19 cellular contexts compared by ENCODE assay signal in the genomic region with DNA sequence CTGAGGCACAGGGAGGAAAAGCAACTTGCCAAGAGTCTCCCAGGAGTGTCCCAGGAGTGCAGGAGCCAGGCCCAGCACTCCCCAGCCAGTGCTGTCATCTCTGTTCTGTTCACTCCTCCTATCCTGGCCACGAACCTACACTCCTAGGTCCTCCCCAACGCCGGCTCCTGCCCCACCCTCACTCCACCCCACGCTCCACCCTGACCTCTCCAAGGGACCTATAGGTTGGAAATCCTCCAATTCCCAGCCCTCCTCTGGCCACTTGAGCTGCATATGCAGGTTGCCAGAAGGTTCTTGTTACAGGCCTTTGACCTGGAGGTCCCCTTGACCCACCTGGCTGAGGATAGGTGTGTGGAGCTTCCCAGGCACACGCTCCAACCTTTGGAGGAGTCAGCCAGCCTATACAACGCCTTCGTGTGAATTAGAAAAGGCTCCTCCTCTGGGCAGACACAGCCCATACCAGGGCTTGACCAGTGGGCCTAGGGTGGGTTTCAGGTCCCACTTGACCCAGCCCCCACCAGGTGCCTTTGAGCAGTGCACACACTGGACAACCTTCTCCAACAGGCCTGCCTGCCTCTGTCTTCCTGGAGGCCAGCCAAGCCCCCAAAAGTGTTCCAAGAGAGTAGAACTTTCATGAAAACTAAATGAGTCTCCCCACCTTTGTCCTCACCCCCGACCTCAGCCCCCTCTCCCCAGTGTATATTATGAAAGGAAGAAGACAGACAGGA.
DNase-seq lines count a peak whose midpoint lies in the region; ATAC-seq and TF ChIP-seq lines count a peak whose summit lies in the region.
"Had no signal": no experiment of that assay in that cellular context is flagged by ENCODE, and none has a peak within 500 bp of the region (broad histone marks: within the 10 kb centered on the region; RNA-seq: fewer than 3 reads in every experiment).

No MANE protein-coding gene starts in this region.

- H3K36me3 Mint-ChIP-seq in activated naive CD4-positive, alpha-beta T cell treated with anti-CD3 and anti-CD28 coated beads, Interleukin-2, amount 50 U/mL, for 24 hours, result no peaks in the 10 kb centered on the region
- no peaks in the 10 kb centered on the region for H3K36me3 Mint-ChIP-seq in activated B cell treated with CpG ODN at 0.5 μM for 24 hours (ENCODE audit: low read depth)
- H3K36me3 Mint-ChIP-seq in MCF 10A (ENCODE audit: insufficient read depth, unreplicated experiment), result no peaks in the 10 kb centered on the region
- H3K36me3 Mint-ChIP-seq: naive thymus-derived CD8-positive, alpha-beta T cell had no signal

- POLR2A ChIA-PET in activated B cell treated with CpG ODN at 0.5 μM for 24 hours (lab: Charles Lee) (interaction anchor here (0.7 kb wide), 1 partner anchor 17 kb away, joined by 3 read pairs; no protein-coding TSS in a partner anchor), MCF 10A (lab: Yijun Ruan, JAX) (no interaction called here)

- no peak for DNase-seq in activated naive CD4-positive, alpha-beta T cell treated with Interleukin-2 at 50 U/mL for 16 hours
- DNase-seq in activated B cell treated with CpG ODN at 0.5 μM for 24 hours, result no peak
- DNase-seq in uterus, result peak in 1 of 2 donors; percentile 52
- no peak for DNase-seq in NCI-H1436 treated with DMSO at 0.1 percent for 48 hours (lab: John Stamatoyannopoulos, UW)
- DNase-seq in activated CD4-positive, CD25-positive, alpha-beta regulatory T cell treated with anti-CD3 and anti-CD28 coated beads, Interleukin-2, amount 50 U/mL, for 72 hours, result no peak
- DNase-seq in MCF 10A (ENCODE audit: unreplicated experiment), result no peak
- DNase-seq: activated CD4-positive, alpha-beta T cell treated with anti-CD3 and anti-CD28 coated beads, Interleukin-2, amount 10 ng/mL, durations not matched to agents 7 days and 5 days; activated gamma-delta T cell treated with Interleukin-2 at 50 U/mL for 16 hours; activated T-cell treated with anti-CD3 and anti-CD28 coated beads, Interleukin-2, amount 50 U/mL, for 4 hours; brain microvascular endothelial cell; stimulated activated CD4-positive, alpha-beta T cell treated with anti-CD3 and anti-CD28 coated beads, Interleukin-4, amount 100 ng/mL, for 1 hour had no signal

- H3K4me1 ChIP-seq in muscle layer of colon (ENCODE audit: insufficient read depth, low read length), result peaks cover 53% of the 10 kb centered on the region
- H3K4me1 ChIP-seq in uterus, result peaks cover 11 to 22% of the 10 kb centered on the region in 2 donors

- TF ChIP-seq CTCF in activated B cell treated with CpG ODN at 0.5 μM for 24 hours (IDR thresholded peaks at IDR 0.05) (no peak), uterus (IDR thresholded peaks at IDR 0.05) (no peak), MCF 10A (IDR thresholded peaks at IDR 0.05; ENCODE audit: unreplicated experiment) (no peak)

- CTCF ChIA-PET in activated B cell treated with CpG ODN at 0.5 μM for 24 hours (lab: Charles Lee) (no interaction called here), MCF 10A (lab: Yijun Ruan, JAX) (interaction anchor here (0.6 kb wide), 1 partner anchor 76 kb away, joined by 3 read pairs; no protein-coding TSS in a partner anchor)

- no peaks in the 10 kb centered on the region for H3K9me3 Mint-ChIP-seq in activated naive CD4-positive, alpha-beta T cell treated with anti-CD3 and anti-CD28 coated beads, Interleukin-2, amount 50 U/mL, for 24 hours
- H3K9me3 Mint-ChIP-seq in activated B cell treated with CpG ODN at 0.5 μM for 24 hours (no peaks in the 10 kb centered on the region), MCF 10A (ENCODE audit: unreplicated experiment) (no peaks in the 10 kb centered on the region)
- H3K9me3 Mint-ChIP-seq: activated CD4-positive, alpha-beta T cell treated with anti-CD3 and anti-CD28 coated beads, Interleukin-2, amount 10 ng/mL, durations not matched to agents 7 days and 5 days; activated T-cell treated with anti-CD3 and anti-CD28 coated beads, Interleukin-2, amount 50 U/mL, for 4 hours; naive thymus-derived CD8-positive, alpha-beta T cell had no signal

- H3K4me3 ChIP-seq in muscle layer of colon (ENCODE audit: low read depth in 1 of 2, low read length in 2 of 2) (no peak overlapping the region), uterus (no peak overlapping the region)
- H3K4me3 ChIP-seq: right atrium auricular region, SK-N-MC had no signal

- BruUV-seq in MCF 10A (replicated peaks; lab: Mats Ljungman, UMichigan), result no TSS peak

- no peak overlapping the region for H3K9ac ChIP-seq in muscle layer of colon (ENCODE audit: low read length)

- H3K27me3 Mint-ChIP-seq in activated naive CD4-positive, alpha-beta T cell treated with anti-CD3 and anti-CD28 coated beads, Interleukin-2, amount 50 U/mL, for 24 hours, result no peaks in the 10 kb centered on the region
- H3K27me3 Mint-ChIP-seq in activated B cell treated with CpG ODN at 0.5 μM for 24 hours (no peaks in the 10 kb centered on the region), MCF 10A (ENCODE audit: insufficient read depth, unreplicated experiment) (no peaks in the 10 kb centered on the region)

- no peaks in the 10 kb centered on the region for H3K27me3 ChIP-seq in muscle layer of colon (ENCODE audit: control insufficient read depth in 1 of 2, insufficient read depth in 2 of 2, low read length in 2 of 2)
- no peaks in the 10 kb centered on the region for H3K27me3 ChIP-seq in uterus
- H3K27me3 ChIP-seq: BE2C, brain microvascular endothelial cell, right atrium auricular region had no signal

- no peak for TF ChIP-seq POLR2A in uterus (IDR thresholded peaks at IDR 0.05)

- H3K27ac Mint-ChIP-seq in activated naive CD4-positive, alpha-beta T cell treated with anti-CD3 and anti-CD28 coated beads, Interleukin-2, amount 50 U/mL, for 24 hours, result peak overlapping the region; percentile 48
- H3K27ac Mint-ChIP-seq in activated B cell treated with CpG ODN at 0.5 μM for 24 hours (peak overlapping the region; percentile 18), MCF 10A (ENCODE audit: low read depth, unreplicated experiment) (no peak overlapping the region)
- H3K27ac Mint-ChIP-seq: activated CD4-positive, alpha-beta T cell treated with anti-CD3 and anti-CD28 coated beads, Interleukin-2, amount 10 ng/mL, durations not matched to agents 7 days and 5 days had no signal

- H3K4me1 Mint-ChIP-seq in activated naive CD4-positive, alpha-beta T cell treated with anti-CD3 and anti-CD28 coated beads, Interleukin-2, amount 50 U/mL, for 24 hours, result peaks cover 25% of the 10 kb centered on the region
- peaks cover 92% of the 10 kb centered on the region for H3K4me1 Mint-ChIP-seq in activated B cell treated with CpG ODN at 0.5 μM for 24 hours
- H3K4me1 Mint-ChIP-seq in MCF 10A (ENCODE audit: insufficient read depth, unreplicated experiment), result peaks cover 34% of the 10 kb centered on the region

- H3K27ac ChIP-seq in muscle layer of colon (ENCODE audit: low read depth, low read length), result peak overlapping the region; percentile 65
- peak overlapping the region; percentile 66 to 80 for H3K27ac ChIP-seq in uterus
- H3K27ac ChIP-seq: brain microvascular endothelial cell, right atrium auricular region, SK-N-MC, VCaP had no signal

- intact Hi-C loops in activated B cell treated with CpG ODN at 0.5 μM for 24 hours (cut with micrococcal nuclease) (loop anchor here (1.0 to 10.0 kb wide), 7 partner anchors 25 to 690 kb away; no protein-coding TSS in a partner anchor), uterus (cut with DNase I; ENCODE audit: low total_unique reads) (no loop called here), MCF 10A (cut with micrococcal nuclease) (no loop called here)

- H3K36me3 ChIP-seq in muscle layer of colon (ENCODE audit: insufficient read depth, low read length) (no peaks in the 10 kb centered on the region), uterus (no peaks in the 10 kb centered on the region)
- H3K36me3 ChIP-seq: BE2C, brain microvascular endothelial cell, right atrium auricular region had no signal

- no peak for ATAC-seq in activated B cell treated with CpG ODN at 0.5 μM for 24 hours (ENCODE audit: low read depth)
- ATAC-seq: activated T-cell treated with anti-CD3 and anti-CD28 coated beads, Interleukin-2, amount 50 U/mL, for 4 hours; naive thymus-derived CD8-positive, alpha-beta T cell had no signal

- no peaks in the 10 kb centered on the region for H3K9me3 ChIP-seq in muscle layer of colon (ENCODE audit: low read length)
- H3K9me3 ChIP-seq in uterus, result no peaks in the 10 kb centered on the region
- H3K9me3 ChIP-seq: BE2C, Caco-2, right atrium auricular region had no signal

- no peak overlapping the region for H3K4me3 Mint-ChIP-seq in activated naive CD4-positive, alpha-beta T cell treated with anti-CD3 and anti-CD28 coated beads, Interleukin-2, amount 50 U/mL, for 24 hours
- H3K4me3 Mint-ChIP-seq in activated B cell treated with CpG ODN at 0.5 μM for 24 hours (no peak overlapping the region), MCF 10A (ENCODE audit: unreplicated experiment) (no peak overlapping the region)
- H3K4me3 Mint-ChIP-seq: activated CD4-positive, alpha-beta T cell treated with anti-CD3 and anti-CD28 coated beads, Interleukin-2, amount 10 ng/mL, durations not matched to agents 7 days and 5 days; activated T-cell treated with anti-CD3 and anti-CD28 coated beads, Interleukin-2, amount 50 U/mL, for 4 hours had no signal
